ENCODE assay signal across 8 cellular contexts in genomic region chr4:56799291-56799823, GRCh38. TPM values are rescaled to one million over a fixed set of nuclear protein-coding genes. Genes with fewer than 3 reads are reported as not detected.
DNase-seq lines count a peak whose midpoint lies in the region; ATAC-seq and TF ChIP-seq lines count a peak whose summit lies in the region.

No MANE protein-coding gene starts in this region.

- no peak for DNase-seq in stimulated activated naive CD8-positive, alpha-beta T cell treated with anti-CD3 and anti-CD28 coated beads, Interleukin-15, Interleukin-2, amounts not matched to agents 100 U/mL and 50 U/mL, for 24 hours
- no peak for DNase-seq in chondrocyte (ENCODE audit: low spot score)
- DNase-seq in GDM1 (lab: John Stamatoyannopoulos, UW): no peak
- DNase-seq in H7: no peak
- no peak for DNase-seq in NCI-H187 treated with DMSO at 0.1 percent for 48 hours (lab: John Stamatoyannopoulos, UW)
- DNase-seq in NOMO-1 (lab: John Stamatoyannopoulos, UW; ENCODE audit: unreplicated experiment in 2 of 2): no peak

- H3K9ac ChIP-seq in muscle layer of colon (ENCODE audit: low read length): peak overlapping the region; percentile 72

- no peak for ATAC-seq in stimulated activated naive CD8-positive, alpha-beta T cell treated with anti-CD3 and anti-CD28 coated beads, Interleukin-15, Interleukin-2, amounts not matched to agents 100 U/mL and 50 U/mL, for 24 hours

- H3K36me3 ChIP-seq in muscle layer of colon (ENCODE audit: insufficient read depth, low read length) (no peaks in the 10 kb centered on the region), H7 (replicated peaks; ENCODE audit: control insufficient read depth, insufficient read depth, low read length) (no peaks in the 10 kb centered on the region)

- H3K4me3 ChIP-seq in muscle layer of colon (ENCODE audit: low read depth in 1 of 2, low read length in 2 of 2): peak overlapping the region; percentile 39 to 92
- H3K4me3 ChIP-seq in H7 (ENCODE audit: insufficient read depth, low read depth, low read length): no peak overlapping the region

- H3K4me3 Mint-ChIP-seq in stimulated activated naive CD8-positive, alpha-beta T cell treated with anti-CD3 and anti-CD28 coated beads, Interleukin-15, Interleukin-2, amounts not matched to agents 100 ng/mL and 50 ng/mL, for 24 hours: peak overlapping the region; percentile 94
- peak overlapping the region; percentile 87 for H3K4me3 Mint-ChIP-seq in chondrocyte (ENCODE audit: unreplicated experiment)

- peaks cover 5% of the 10 kb centered on the region for H3K4me1 ChIP-seq in muscle layer of colon (ENCODE audit: insufficient read depth, low read length)

- peak overlapping the region; percentile 89 for H3K27ac Mint-ChIP-seq in stimulated activated naive CD8-positive, alpha-beta T cell treated with anti-CD3 and anti-CD28 coated beads, Interleukin-15, Interleukin-2, amounts not matched to agents 100 ng/mL and 50 ng/mL, for 24 hours
- H3K27ac Mint-ChIP-seq in chondrocyte (ENCODE audit: unreplicated experiment): peak overlapping the region; percentile 27

- no peaks in the 10 kb centered on the region for H3K9me3 ChIP-seq in muscle layer of colon (ENCODE audit: low read length)

- H3K4me1 Mint-ChIP-seq in stimulated activated naive CD8-positive, alpha-beta T cell treated with anti-CD3 and anti-CD28 coated beads, Interleukin-15, Interleukin-2, amounts not matched to agents 100 ng/mL and 50 ng/mL, for 24 hours (ENCODE audit: low read depth): peaks cover 26% of the 10 kb centered on the region
- H3K4me1 Mint-ChIP-seq in chondrocyte (ENCODE audit: low read depth): peaks cover 3% of the 10 kb centered on the region

- H3K27me3 ChIP-seq in muscle layer of colon (ENCODE audit: control insufficient read depth in 1 of 2, insufficient read depth in 2 of 2, low read length in 2 of 2): no peaks in the 10 kb centered on the region
- peaks cover 6% of the 10 kb centered on the region for H3K27me3 ChIP-seq in H7 (ENCODE audit: control insufficient read depth, insufficient read depth, low read length)

- H3K27ac ChIP-seq in muscle layer of colon (ENCODE audit: low read depth, low read length): no peak overlapping the region

- H3K36me3 Mint-ChIP-seq in stimulated activated naive CD8-positive, alpha-beta T cell treated with anti-CD3 and anti-CD28 coated beads, Interleukin-15, Interleukin-2, amounts not matched to agents 100 ng/mL and 50 ng/mL, for 24 hours (ENCODE audit: low read depth): no peaks in the 10 kb centered on the region
- no peaks in the 10 kb centered on the region for H3K36me3 Mint-ChIP-seq in chondrocyte (ENCODE audit: low read depth)

- no peaks in the 10 kb centered on the region for H3K27me3 Mint-ChIP-seq in stimulated activated naive CD8-positive, alpha-beta T cell treated with anti-CD3 and anti-CD28 coated beads, Interleukin-15, Interleukin-2, amounts not matched to agents 100 ng/mL and 50 ng/mL, for 24 hours
- peaks cover 4% of the 10 kb centered on the region for H3K27me3 Mint-ChIP-seq in chondrocyte (ENCODE audit: low read depth)

- no peaks in the 10 kb centered on the region for H3K9me3 Mint-ChIP-seq in stimulated activated naive CD8-positive, alpha-beta T cell treated with anti-CD3 and anti-CD28 coated beads, Interleukin-15, Interleukin-2, amounts not matched to agents 100 ng/mL and 50 ng/mL, for 24 hours
- no peaks in the 10 kb centered on the region for H3K9me3 Mint-ChIP-seq in chondrocyte (ENCODE audit: low read depth)

- no peak for TF ChIP-seq CTCF in chondrocyte (IDR thresholded peaks at IDR 0.05)

RNA-seq across cellular contexts. Expression of gene SPINK2, which starts 22.1 kb away (rescaled TPM):
- not detected in 3 replicates for total RNA-seq in chondrocyte
- total RNA-seq in H7 (2014; rRNA removed; shearing (Covaris generic)): 1.3 and 4.5 TPM in 2 replicates
